Comparison of ENCODE assay signal across 20 cellular contexts in the genomic region with DNA sequence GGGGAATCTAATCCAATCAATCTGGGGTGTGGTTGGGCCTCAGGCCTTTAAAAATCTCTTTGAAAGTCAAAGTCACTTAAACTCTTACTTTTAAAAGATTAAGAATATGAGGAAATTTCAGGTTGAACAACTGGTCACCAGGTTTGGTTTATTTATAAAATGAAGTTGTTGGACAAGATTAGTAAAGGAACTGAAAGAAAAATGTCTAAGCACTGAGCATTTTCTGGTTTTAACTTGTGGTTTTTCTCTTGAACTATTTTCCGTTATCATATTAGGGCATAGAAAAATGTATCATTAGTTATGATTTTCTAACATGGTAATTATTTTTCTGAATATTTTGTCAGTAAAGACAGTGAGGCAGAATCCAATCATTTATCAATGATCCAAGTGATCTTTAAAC. TPM values are rescaled to one million over a fixed set of nuclear protein-coding genes. Genes with fewer than 3 reads are reported as not detected.
DNase-seq lines count a peak whose midpoint lies in the region; ATAC-seq, FAIRE-seq and TF ChIP-seq lines count a peak whose summit lies in the region.
"Had no signal": no experiment of that assay in that cellular context is flagged by ENCODE, and none has a peak within 500 bp of the region (broad histone marks: within the 10 kb centered on the region; RNA-seq: fewer than 3 reads in every experiment).

No MANE protein-coding gene starts in this region.

- no peaks in the 10 kb centered on the region for H3K9me3 ChIP-seq in PC-3 (ENCODE audit: low read length)
- H3K9me3 ChIP-seq: SJSA1 had no signal

- DNase-seq in D721Med (ENCODE audit: insufficient read length, low spot score), result no peak
- DNase-seq in PC-3, result no peak
- DNase-seq in posterior vena cava (ENCODE audit: low spot score), result no peak
- no peak for DNase-seq in activated CD4-positive, alpha-beta T cell treated with anti-CD3 and anti-CD28 coated beads, Interleukin-2, amount 50 U/mL, for 4 hours
- no peak for DNase-seq in kidney glomerular epithelial cell (lab: John Stamatoyannopoulos, UW)
- DNase-seq: CD4-positive, alpha-beta T cell; COR-L47; DMS 273 treated with DMSO at 0.1 percent for 48 hours; DMS79 treated with DMSO at 0.1 percent for 48 hours; GM23248; H9; HFFc6; NCI-H1417; NCI-H187 had no signal

- H3K4me2 ChIP-seq in PC-3 (ENCODE audit: low read length), result no peak overlapping the region

- BruUV-seq in PC-3 (replicated peaks; lab: Mats Ljungman, UMichigan), result no TSS peak

- H3K27me3 ChIP-seq in PC-3 (ENCODE audit: low read length), result no peaks in the 10 kb centered on the region
- H3K27me3 ChIP-seq: SJSA1 had no signal

- no peaks in the 10 kb centered on the region for H4K20me1 ChIP-seq in PC-3 (ENCODE audit: low read length)

- no peak overlapping the region for H3K9ac ChIP-seq in PC-3 (ENCODE audit: low read length)
- H3K9ac ChIP-seq: GM23248 had no signal

- no peaks in the 10 kb centered on the region for H3K36me3 ChIP-seq in PC-3 (ENCODE audit: low read depth, low read length)
- H3K36me3 ChIP-seq: SJSA1 had no signal

- FAIRE-seq in D721Med (lab: Jason Lieb, UNC), result peak; percentile 88
- FAIRE-seq: GM12891, GM18507, RCC 7860 had no signal

- no peaks in the 10 kb centered on the region for H3K79me2 ChIP-seq in PC-3 (ENCODE audit: low read length)

- intact Hi-C loops in PC-3 (cut with micrococcal nuclease) (no loop called here), posterior vena cava (cut with DNase I) (no loop called here)

- no peaks in the 10 kb centered on the region for H3F3A ChIP-seq in PC-3 (ENCODE audit: low read length, unreplicated experiment)

- ATAC-seq in GM18519 (IDR thresholded peaks at IDR 0.05; ENCODE audit: low FRiP score, unreplicated experiment) (peak; percentile 39), HG03378 (IDR thresholded peaks at IDR 0.05; ENCODE audit: unreplicated experiment) (peak; percentile 56), PC-3 (no peak)

- no peak overlapping the region for H3K4me3 ChIP-seq in PC-3 (ENCODE audit: low read length)
- H3K4me3 ChIP-seq: GM23248, SJSA1 had no signal

- TF ChIP-seq CTCF in D721Med (IDR thresholded peaks at IDR 0.05; ENCODE audit: insufficient read depth, missing control alignments) (no peak), PC-3 (conservative IDR thresholded peaks at IDR 0.05; ENCODE audit: low read depth, low read length) (no peak)

- H3K4me1 ChIP-seq in PC-3 (ENCODE audit: insufficient read depth, low read length), result peaks cover 27% of the 10 kb centered on the region
- H3K4me1 ChIP-seq: SJSA1 had no signal

- POLR2A ChIA-PET in PC-3 (lab: Charles Lee; ENCODE audit: unreplicated experiment), result no interaction called here

- H2AFZ ChIP-seq in PC-3 (ENCODE audit: low read length), result no peak overlapping the region
- H2AFZ ChIP-seq: GM23248 had no signal

- CTCF ChIA-PET in PC-3 (lab: Charles Lee), result no interaction called here

- no peaks in the 10 kb centered on the region for H3K9me2 ChIP-seq in PC-3 (replicated peaks; ENCODE audit: low read length)

- H3K27ac ChIP-seq in PC-3 (ENCODE audit: low read length), result 0 out of 2 replicates have a peak overlapping the region, but pooled peaks have one; percentile 25
- H3K27ac ChIP-seq: GM23248, SJSA1 had no signal

RNA-seq across cellular contexts. Expression of a gene that starts 49.6 kb away (rescaled TPM):
- total RNA-seq in PC-3 (2014; rRNA removed) (114 and 163 TPM in 2 replicates), posterior vena cava (10 to 100 TPM; 70.8 to 96.2 TPM)
